8 cellular contexts compared by ENCODE assay signal in genomic region chr11:73307323-73308002, GRCh38. TPM values are rescaled to one million over a fixed set of nuclear protein-coding genes. Genes with fewer than 3 reads are reported as not detected.
A peak's percentile ranks its signal among the peaks of the same experiment; 100 is the strongest.
DNase-seq lines count a peak whose midpoint lies in the region; ATAC-seq, FAIRE-seq and TF ChIP-seq lines count a peak whose summit lies in the region.

No MANE protein-coding gene starts in this region.

- WGBS in psoas muscle, 3 donors, result 0% methylated on average over 49 to 56 of the region's 56 CpGs

- CTCF ChIA-PET in T-cell (lab: Charles Lee), result interaction anchor here (0.6 to 1.4 kb wide), 12 partner anchors 10 to 723 kb away, joined by 3 to 9 read pairs (median 4); no protein-coding TSS in a partner anchor

- POLR2A ChIA-PET in T-cell (lab: Charles Lee), result no interaction called here

- TF ChIP-seq CTCF in GM10266 (IDR thresholded peaks at IDR 0.05; ENCODE audit: control insufficient read depth, insufficient read depth, low read depth, missing control alignments) (peak; percentile 88), psoas muscle (IDR thresholded peaks at IDR 0.05) (peak; percentile 75)

- H3K36me3 Mint-ChIP-seq in T-cell, result no peaks in the 10 kb centered on the region

- H3K27me3 ChIP-seq in psoas muscle (ENCODE audit: insufficient read depth in 3 of 3, low read length in 2 of 3), result peaks cover 0 to 5% (median 4%) of the 10 kb centered on the region in 3 donors

- peaks cover 21 to 25% of the 10 kb centered on the region in 2 donors for H3K27me3 Mint-ChIP-seq in T-cell

- no peaks in the 10 kb centered on the region for H3K36me3 ChIP-seq in psoas muscle (ENCODE audit: insufficient read depth in 1 of 2, low read depth in 1 of 2)

- peak overlapping the region; percentile 82 for H3K27ac ChIP-seq in psoas muscle

- DNase-seq in GM10266 (ENCODE audit: extremely low spot score), result peak; percentile 97
- DNase-seq in NCI-H1436 (lab: John Stamatoyannopoulos, UW), result peak; percentile 92
- peak; percentile 67 to 92 (median 84) for DNase-seq in T-cell
- peak; percentile 37 to 97 (median 82) for DNase-seq in amygdala (lab: John Stamatoyannopoulos, UW)
- DNase-seq in left ventricle myocardium superior, result peak; percentile 99
- peak; percentile 97 to 98 for DNase-seq in psoas muscle
- peak; percentile 98 for DNase-seq in urothelium cell line (ENCODE audit: low spot score)

- intact Hi-C loops in left ventricle myocardium superior (cut with micrococcal nuclease) (no loop called here), psoas muscle (cut with DNase I) (loop anchor here (1.0 to 2.0 kb wide), 2 partner anchors 28 to 85 kb away; no protein-coding TSS in a partner anchor)

- no peaks in the 10 kb centered on the region for H3K9me3 ChIP-seq in psoas muscle

- peaks cover 9 to 13% (median 10%) of the 10 kb centered on the region in 3 donors for H3K4me1 Mint-ChIP-seq in T-cell

- ATAC-seq in HG02763 (IDR thresholded peaks at IDR 0.05; ENCODE audit: unreplicated experiment), result peak; percentile 58
- ATAC-seq in T-cell (replicated peaks in 1 of 4), result peak; percentile 71 to 75 (median 74)
- ATAC-seq in left ventricle myocardium superior, result peak; percentile 68
- peak; percentile 64 to 88 (median 76) for ATAC-seq in psoas muscle

- H3K4me3 Mint-ChIP-seq in T-cell, result peak overlapping the region; percentile 87 to 97 (median 89)

- peak overlapping the region; percentile 80 for H3K4me3 ChIP-seq in psoas muscle

- H3K4me1 ChIP-seq in psoas muscle, result peaks cover 9% of the 10 kb centered on the region

- no peaks in the 10 kb centered on the region for H3K9me3 Mint-ChIP-seq in T-cell

- peak; percentile 30 for FAIRE-seq in urothelium cell line (lab: Jason Lieb, UNC)

- no peak overlapping the region for H3K27ac Mint-ChIP-seq in T-cell

RNA-seq across cellular contexts. Expression of gene ARHGEF17, which starts 0.6 kb away (rescaled TPM):
- 1 to 10 TPM in 1 of 5 donors, under 1 TPM in 4; 0.23 to 1.0 (median 0.49) TPM for total RNA-seq in T-cell
- 52.0 TPM for total RNA-seq in left ventricle myocardium superior
- total RNA-seq in psoas muscle, result 10 to 100 TPM; 10.8 to 38.4 (median 15.5) TPM
- polyA plus RNA-seq in psoas muscle, result 1 to 10 TPM; 5.7 to 7.9 (median 6.9) TPM

RNA-seq across cellular contexts. Expression of gene P2RY6, which starts 35.3 kb away (rescaled TPM):
- total RNA-seq in T-cell (1 to 10 TPM in 1 of 5 donors, not detected in 4; 1.4 TPM), left ventricle myocardium superior (1.5 TPM), psoas muscle (1 to 10 TPM in 3 of 4 donors, under 1 TPM in 1; 0.96 to 2.5 (median 1.5) TPM)
- polyA plus RNA-seq in psoas muscle, result 1 to 10 TPM in 2 of 3 donors, under 1 TPM in 1; 0.59 to 1.6 (median 1.2) TPM

Comparison
In these comparisons a context has a peak if more than half of its experiments do, and no peak if none do; other contexts are left out.
1. Peak in every context shown above with its lines: DNase-seq, ATAC-seq, H3K4me3 ChIP-seq and H3K27ac ChIP-seq.
2. RNA of gene ARHGEF17, which starts 0.6 kb away (total RNA-seq): 52.0 TPM in left ventricle myocardium superior (single experiment) and 10.8 to 38.4 TPM in psoas muscle; 0.23 to 1.0 TPM in T-cell; every median in the first group is over 4 times any median in the second.